11 cellular contexts compared by ENCODE assay signal in genomic region chr19:38830039-38830733, GRCh38. TPM values are rescaled to one million over a fixed set of nuclear protein-coding genes. Genes with fewer than 3 reads are reported as not detected.
DNase-seq lines count a peak whose midpoint lies in the region; ATAC-seq and TF ChIP-seq lines count a peak whose summit lies in the region.
"Had no signal": no experiment of that assay in that cellular context is flagged by ENCODE, and none has a peak within 500 bp of the region (broad histone marks: within the 10 kb centered on the region; RNA-seq: fewer than 3 reads in every experiment).

No MANE protein-coding gene starts in this region.

- no peak for TF ChIP-seq CTCF in fibroblast of villous mesenchyme (IDR thresholded peaks at IDR 0.05; ENCODE audit: insufficient read depth, low read depth, low read length)

- no peaks in the 10 kb centered on the region for H3K27me3 Mint-ChIP-seq in activated CD4-positive, alpha-beta T cell treated with anti-CD3 and anti-CD28 coated beads, Interleukin-2, amount 10 ng/mL, durations not matched to agents 7 days and 5 days
- no peaks in the 10 kb centered on the region for H3K27me3 Mint-ChIP-seq in activated CD4-positive, alpha-beta memory T cell treated with anti-CD3 and anti-CD28 coated beads for 36 hours
- no peaks in the 10 kb centered on the region for H3K27me3 Mint-ChIP-seq in stimulated activated naive B cell treated with anti-CD40 and anti-IgM and Interleukin-4, amounts not matched to agents 10 μg/mL and 1 μg/mL and 100 μg/mL, for 72 hours

- ATAC-seq in stimulated activated naive B cell treated with anti-CD40 and anti-IgM and Interleukin-4, amounts not matched to agents 10 μg/mL and 1 μg/mL and 100 μg/mL, for 72 hours (replicated peaks), result no peak
- ATAC-seq in HG03378 (IDR thresholded peaks at IDR 0.05; ENCODE audit: unreplicated experiment), result no peak

- CTCF ChIA-PET in activated CD4-positive, alpha-beta T cell treated with anti-CD3 and anti-CD28 coated beads, Interleukin-2, amount 10 ng/mL, durations not matched to agents 7 days and 5 days (lab: Charles Lee), result interaction anchor here (0.8 to 1.1 kb wide), 3 partner anchors 8 to 100 kb away, joined by 3 to 5 read pairs (median 5); partner anchors contain the start of genes MRPS12 and SARS2
- CTCF ChIA-PET in activated CD4-positive, alpha-beta memory T cell treated with anti-CD3 and anti-CD28 coated beads for 36 hours (lab: Charles Lee), result interaction anchor here (0.7 to 2.6 kb wide), 6 partner anchors 61 to 195 kb away, joined by 3 to 11 read pairs (median 4); partner anchors contain the start of genes MRPS12, NFKBIB and SARS2

- H3K4me3 Mint-ChIP-seq in activated CD4-positive, alpha-beta T cell treated with anti-CD3 and anti-CD28 coated beads, Interleukin-2, amount 10 ng/mL, durations not matched to agents 7 days and 5 days, result peak overlapping the region; percentile 89
- peak overlapping the region; percentile 79 for H3K4me3 Mint-ChIP-seq in activated CD4-positive, alpha-beta memory T cell treated with anti-CD3 and anti-CD28 coated beads for 36 hours
- peak overlapping the region; percentile 92 to 99 for H3K4me3 Mint-ChIP-seq in stimulated activated naive B cell treated with anti-CD40 and anti-IgM and Interleukin-4, amounts not matched to agents 10 μg/mL and 1 μg/mL and 100 μg/mL, for 72 hours

- peak overlapping the region; percentile 70 for H3K4me3 ChIP-seq in fibroblast of villous mesenchyme (ENCODE audit: low read depth, low read length)

- POLR2A ChIA-PET in activated CD4-positive, alpha-beta T cell treated with anti-CD3 and anti-CD28 coated beads, Interleukin-2, amount 10 ng/mL, durations not matched to agents 7 days and 5 days (lab: Charles Lee), result no interaction called here
- POLR2A ChIA-PET in activated CD4-positive, alpha-beta memory T cell treated with anti-CD3 and anti-CD28 coated beads for 36 hours (lab: Charles Lee), result interaction anchor here (0.6 to 1.3 kb wide), 2 partner anchors 90 to 279 kb away, joined by 3 read pairs; no protein-coding TSS in a partner anchor

- peaks cover 34% of the 10 kb centered on the region for H3K36me3 Mint-ChIP-seq in activated CD4-positive, alpha-beta T cell treated with anti-CD3 and anti-CD28 coated beads, Interleukin-2, amount 10 ng/mL, durations not matched to agents 7 days and 5 days (ENCODE audit: low read depth)
- H3K36me3 Mint-ChIP-seq in activated CD4-positive, alpha-beta memory T cell treated with anti-CD3 and anti-CD28 coated beads for 36 hours, result peaks cover 23% of the 10 kb centered on the region
- H3K36me3 Mint-ChIP-seq in stimulated activated naive B cell treated with anti-CD40 and anti-IgM and Interleukin-4, amounts not matched to agents 10 μg/mL and 1 μg/mL and 100 μg/mL, for 72 hours, result peaks cover 16 to 35% of the 10 kb centered on the region in 2 donors

- intact Hi-C loops in activated CD4-positive, alpha-beta memory T cell treated with anti-CD3 and anti-CD28 coated beads for 36 hours (cut with micrococcal nuclease), result loop anchor here (2.0 to 5.0 kb wide), 4 partner anchors 37 to 93 kb away; partner anchors contain the start of genes NFKBIB and SIRT2

- DNase-seq in activated CD4-positive, alpha-beta T cell treated with anti-CD3 and anti-CD28 coated beads, Interleukin-2, amount 10 ng/mL, durations not matched to agents 7 days and 5 days, result no peak
- no peak for DNase-seq in activated CD4-positive, alpha-beta T cell treated with anti-CD3 and anti-CD28 coated beads, Interleukin-2, amount 50 U/mL, for 48 hours
- DNase-seq in activated CD4-positive, alpha-beta memory T cell treated with anti-CD3 and anti-CD28 coated beads for 36 hours, result no peak
- DNase-seq in fibroblast of villous mesenchyme (ENCODE audit: low read depth) (peak; percentile 66), NCI-H2171 treated with DMSO at 0.1 percent for 48 hours (lab: John Stamatoyannopoulos, UW) (no peak)
- DNase-seq in stimulated activated naive B cell treated with anti-CD40 and anti-IgM and Interleukin-4, amounts not matched to agents 10 μg/mL and 1 μg/mL and 100 μg/mL, for 72 hours, result no peak
- no peak for DNase-seq in activated CD4-positive, CD25-positive, alpha-beta regulatory T cell treated with anti-CD3 and anti-CD28 coated beads, Interleukin-2, amount 50 U/mL, for 72 hours
- DNase-seq: NCI-H1436 had no signal

- H3K27ac Mint-ChIP-seq in activated CD4-positive, alpha-beta T cell treated with anti-CD3 and anti-CD28 coated beads, Interleukin-2, amount 10 ng/mL, durations not matched to agents 7 days and 5 days, result peak overlapping the region; percentile 90
- H3K27ac Mint-ChIP-seq in activated CD4-positive, alpha-beta memory T cell treated with anti-CD3 and anti-CD28 coated beads for 36 hours, result no peak overlapping the region
- H3K27ac Mint-ChIP-seq in stimulated activated naive B cell treated with anti-CD40 and anti-IgM and Interleukin-4, amounts not matched to agents 10 μg/mL and 1 μg/mL and 100 μg/mL, for 72 hours, result peak overlapping the region; percentile 97

- H3K9me3 Mint-ChIP-seq in activated CD4-positive, alpha-beta T cell treated with anti-CD3 and anti-CD28 coated beads, Interleukin-2, amount 10 ng/mL, durations not matched to agents 7 days and 5 days, result no peaks in the 10 kb centered on the region
- H3K9me3 Mint-ChIP-seq in activated CD4-positive, alpha-beta memory T cell treated with anti-CD3 and anti-CD28 coated beads for 36 hours, result no peaks in the 10 kb centered on the region
- no peaks in the 10 kb centered on the region for H3K9me3 Mint-ChIP-seq in stimulated activated naive B cell treated with anti-CD40 and anti-IgM and Interleukin-4, amounts not matched to agents 10 μg/mL and 1 μg/mL and 100 μg/mL, for 72 hours

- H3K4me1 Mint-ChIP-seq in activated CD4-positive, alpha-beta T cell treated with anti-CD3 and anti-CD28 coated beads, Interleukin-2, amount 10 ng/mL, durations not matched to agents 7 days and 5 days, result peaks cover 40% of the 10 kb centered on the region
- peaks cover 21% of the 10 kb centered on the region for H3K4me1 Mint-ChIP-seq in activated CD4-positive, alpha-beta memory T cell treated with anti-CD3 and anti-CD28 coated beads for 36 hours (ENCODE audit: low read depth)
- peaks cover 16 to 45% of the 10 kb centered on the region in 2 donors for H3K4me1 Mint-ChIP-seq in stimulated activated naive B cell treated with anti-CD40 and anti-IgM and Interleukin-4, amounts not matched to agents 10 μg/mL and 1 μg/mL and 100 μg/mL, for 72 hours

RNA-seq across cellular contexts. Expression of gene ECH1, which starts 1.4 kb away (rescaled TPM):
- 100 to 1,000 TPM; 143 to 144 TPM for total RNA-seq in activated CD4-positive, alpha-beta T cell treated with anti-CD3 and anti-CD28 coated beads, Interleukin-2, amount 10 ng/mL, durations not matched to agents 7 days and 5 days
- 100 to 1,000 TPM; 152 to 155 TPM for total RNA-seq in activated CD4-positive, alpha-beta memory T cell treated with anti-CD3 and anti-CD28 coated beads for 36 hours
- 29.4 and 30.9 TPM in 2 replicates for total RNA-seq in fibroblast of villous mesenchyme

RNA-seq across cellular contexts. Expression of gene LGALS4, which starts 17.4 kb away (rescaled TPM):
- 1 to 10 TPM; 2.1 to 2.3 TPM for total RNA-seq in activated CD4-positive, alpha-beta T cell treated with anti-CD3 and anti-CD28 coated beads, Interleukin-2, amount 10 ng/mL, durations not matched to agents 7 days and 5 days
- under 1 TPM; 0.33 to 0.70 TPM for total RNA-seq in activated CD4-positive, alpha-beta memory T cell treated with anti-CD3 and anti-CD28 coated beads for 36 hours
- 0.43 TPM in 1 of 2 replicates, not detected in the other for total RNA-seq in fibroblast of villous mesenchyme
- total RNA-seq: lung microvascular endothelial cell had no signal

RNA-seq across cellular contexts. Expression of gene HNRNPL, which starts 19.6 kb away (rescaled TPM):
- 100 to 1,000 TPM; 517 to 535 TPM for total RNA-seq in activated CD4-positive, alpha-beta T cell treated with anti-CD3 and anti-CD28 coated beads, Interleukin-2, amount 10 ng/mL, durations not matched to agents 7 days and 5 days
- total RNA-seq in activated CD4-positive, alpha-beta memory T cell treated with anti-CD3 and anti-CD28 coated beads for 36 hours, result 100 to 1,000 TPM; 646 to 671 TPM
- 223 and 268 TPM in 2 replicates for total RNA-seq in fibroblast of villous mesenchyme

RNA-seq across cellular contexts. Expression of gene LGALS7B, which starts 41.2 kb away (rescaled TPM):
- not detected for total RNA-seq in activated CD4-positive, alpha-beta T cell treated with anti-CD3 and anti-CD28 coated beads, Interleukin-2, amount 10 ng/mL, durations not matched to agents 7 days and 5 days
- total RNA-seq in activated CD4-positive, alpha-beta memory T cell treated with anti-CD3 and anti-CD28 coated beads for 36 hours, result not detected
- total RNA-seq in fibroblast of villous mesenchyme, result not detected in 2 replicates
- total RNA-seq: lung microvascular endothelial cell; T-helper 2 cell treated with Interferon-gamma antibody and Interleukin-4, amounts not matched to agents 100 ng/mL and 5 ng/mL, for 36 hours had no signal

RNA-seq across cellular contexts. Expression of gene RINL, which starts 47.9 kb away (rescaled TPM):
- total RNA-seq in activated CD4-positive, alpha-beta T cell treated with anti-CD3 and anti-CD28 coated beads, Interleukin-2, amount 10 ng/mL, durations not matched to agents 7 days and 5 days, result 10 to 100 TPM; 65.0 to 66.9 TPM
- 10 to 100 TPM; 92.6 to 100.0 TPM for total RNA-seq in activated CD4-positive, alpha-beta memory T cell treated with anti-CD3 and anti-CD28 coated beads for 36 hours
- total RNA-seq in fibroblast of villous mesenchyme, result 1.3 TPM in 2 replicates
